Comparison of ENCODE assay signal across 8 cellular contexts in the genomic region with DNA sequence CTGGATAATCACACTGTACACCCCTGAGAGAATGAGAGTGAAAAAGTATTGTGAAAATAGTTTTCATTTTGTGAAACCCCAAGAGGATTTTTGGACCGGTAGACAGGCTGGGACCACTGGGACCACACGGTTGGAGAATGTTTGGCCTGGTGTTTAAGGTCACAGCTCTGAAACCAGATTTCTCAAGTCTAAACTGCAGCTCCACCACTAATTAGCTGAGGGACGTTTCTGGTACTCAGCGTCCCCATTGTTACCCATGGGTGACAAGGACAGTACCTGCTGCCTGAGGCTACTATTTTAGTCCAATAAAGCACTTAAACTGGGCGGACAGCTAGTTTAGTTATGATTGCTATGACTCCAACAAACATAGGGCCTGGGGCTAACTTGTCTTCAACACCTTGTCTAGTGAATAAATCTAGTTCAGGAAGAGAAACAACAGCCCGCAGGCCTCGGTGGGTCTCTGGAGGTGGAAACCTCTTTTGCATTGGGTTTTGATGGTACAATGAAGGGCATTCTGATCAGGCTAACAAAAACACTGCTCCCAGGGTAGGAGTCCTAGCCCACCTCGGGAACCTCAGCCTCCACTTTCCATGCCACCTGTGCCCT. TPM values are rescaled to one million over a fixed set of nuclear protein-coding genes. Genes with fewer than 3 reads are reported as not detected.
DNase-seq lines count a peak whose midpoint lies in the region; ATAC-seq and TF ChIP-seq lines count a peak whose summit lies in the region.

No MANE protein-coding gene starts in this region.

- peak overlapping the region; percentile 95 for H3K27ac Mint-ChIP-seq in activated T-helper 2 cell treated with anti-CD3 and anti-CD28 coated beads, Interferon-gamma antibody, Interleukin-2, Interleukin-4, amounts not matched to agents 10 μg/mL and 5 μg/mL and 100 μg/mL, durations not matched to agents 14 hours and 24 hours and 36 hours

- H3K4me2 ChIP-seq in SK-N-SH, result peak overlapping the region; percentile 97

- no peak for TF ChIP-seq RAD21 in SK-N-SH (IDR thresholded peaks at IDR 0.05; ENCODE audit: low read length)

- TF ChIP-seq CTCF in SK-N-SH (IDR thresholded peaks at IDR 0.05) (no peak), suprapubic skin (IDR thresholded peaks at IDR 0.05) (no peak)

- no peaks in the 10 kb centered on the region for H3K9me2 ChIP-seq in SK-N-SH

- H3K9ac ChIP-seq in SK-N-SH, result peak overlapping the region; percentile 93

- CTCF ChIA-PET in SK-N-SH (lab: Yijun Ruan, JAX), result interaction anchor here (0.7 to 1.3 kb wide), 2 partner anchors 14 to 80 kb away, joined by 3 to 4 read pairs; partner anchors contain the start of gene CDK16

- intact Hi-C loops in activated T-helper 2 cell treated with anti-CD3 and anti-CD28 coated beads, Interferon-gamma antibody, Interleukin-2, Interleukin-4, amounts not matched to agents 10 μg/mL and 5 μg/mL and 100 μg/mL, durations not matched to agents 14 hours and 24 hours and 36 hours (cut with micrococcal nuclease), result loop anchor here (2.0 to 10.0 kb wide), 2 partner anchors 17 to 83 kb away; no protein-coding TSS in a partner anchor

- H3K4me1 Mint-ChIP-seq in activated T-helper 2 cell treated with anti-CD3 and anti-CD28 coated beads, Interferon-gamma antibody, Interleukin-2, Interleukin-4, amounts not matched to agents 10 μg/mL and 5 μg/mL and 100 μg/mL, durations not matched to agents 14 hours and 24 hours and 36 hours (ENCODE audit: low read depth), result peaks cover 20% of the 10 kb centered on the region

- peaks cover 23% of the 10 kb centered on the region for H3F3A ChIP-seq in SK-N-SH (replicated peaks; ENCODE audit: insufficient read depth)

- peak overlapping the region; percentile 86 for H3K4me3 Mint-ChIP-seq in activated T-helper 2 cell treated with anti-CD3 and anti-CD28 coated beads, Interferon-gamma antibody, Interleukin-2, Interleukin-4, amounts not matched to agents 10 μg/mL and 5 μg/mL and 100 μg/mL, durations not matched to agents 14 hours and 24 hours and 36 hours (ENCODE audit: low read depth)

- H3K36me3 ChIP-seq in SK-N-SH (replicated peaks in 1 of 2; ENCODE audit: control insufficient read depth in 1 of 2, insufficient read depth in 2 of 2, low read length in 1 of 2) (peaks cover 10 to 23% of the 10 kb centered on the region in 2 experiments), suprapubic skin (peaks cover 19% of the 10 kb centered on the region)

- POLR2A ChIA-PET in SK-N-SH (lab: Yijun Ruan, JAX), result interaction anchor here (1.0 to 2.4 kb wide), 5 partner anchors 11 to 152 kb away, joined by 3 to 10 read pairs (median 5); no protein-coding TSS in a partner anchor

- TF ChIP-seq POLR2A in suprapubic skin (IDR thresholded peaks at IDR 0.05), result no peak

- H3K4me1 ChIP-seq in SK-N-SH (ENCODE audit: control insufficient read depth in 1 of 2, insufficient read depth in 2 of 2, low read depth in 1 of 2, low read length in 1 of 2) (peaks cover 0 to 10% of the 10 kb centered on the region in 2 experiments; a peak in 2 of 4 replicates), suprapubic skin (peaks cover 14% of the 10 kb centered on the region)

- H3K9me3 ChIP-seq in SK-N-SH (no peaks in the 10 kb centered on the region), suprapubic skin (no peaks in the 10 kb centered on the region)

- H2AFZ ChIP-seq in SK-N-SH (ENCODE audit: low read depth), result peak overlapping the region; percentile 78

- H3K79me2 ChIP-seq in SK-N-SH (ENCODE audit: insufficient read depth), result peaks cover 36% of the 10 kb centered on the region

- TF ChIP-seq EP300 in SK-N-SH (IDR thresholded peaks at IDR 0.05; ENCODE audit: borderline replicate concordance in 1 of 2, low read depth in 1 of 2, low read length in 1 of 2), result no peak
- no peak for TF ChIP-seq EP300 in suprapubic skin (IDR thresholded peaks at IDR 0.05)

- DNase-seq in SK-N-SH, result no peak
- no peak for DNase-seq in activated T-helper 2 cell treated with anti-CD3 and anti-CD28 coated beads, Interferon-gamma antibody, Interleukin-2, Interleukin-4, amounts not matched to agents 10 μg/mL and 5 μg/mL and 100 μg/mL, durations not matched to agents 14 hours and 24 hours and 36 hours (ENCODE audit: low spot score)
- DNase-seq in islet precursor cell, result peak; percentile 57
- DNase-seq in suprapubic skin (ENCODE audit: low spot score in 2 of 2), result peak in 1 of 2 donors; percentile 36
- DNase-seq in NCI-H2029 treated with DMSO at 0.1 percent for 48 hours (lab: John Stamatoyannopoulos, UW), result no peak
- no peak for DNase-seq in NCI-H2196 (lab: John Stamatoyannopoulos, UW; ENCODE audit: unreplicated experiment)
- no peak for DNase-seq in activated CD4-positive, alpha-beta T cell treated with anti-CD3 and anti-CD28 coated beads, Interleukin-2, amount 50 U/mL, for 4 hours

- H4K20me1 ChIP-seq in SK-N-SH (ENCODE audit: insufficient read depth), result peaks cover 21% of the 10 kb centered on the region; the same call in 1 of the 2 replicates

- H3K4me3 ChIP-seq in SK-N-SH (ENCODE audit: low read depth in 2 of 2, low read length in 1 of 2) (peak overlapping the region; percentile 78 to 83), suprapubic skin (peak overlapping the region; percentile 58)

- H3K27me3 ChIP-seq in SK-N-SH (ENCODE audit: insufficient read depth), result no peaks in the 10 kb centered on the region
- no peaks in the 10 kb centered on the region for H3K27me3 ChIP-seq in suprapubic skin

- H3K9me3 Mint-ChIP-seq in activated T-helper 2 cell treated with anti-CD3 and anti-CD28 coated beads, Interferon-gamma antibody, Interleukin-2, Interleukin-4, amounts not matched to agents 10 μg/mL and 5 μg/mL and 100 μg/mL, durations not matched to agents 14 hours and 24 hours and 36 hours, result no peaks in the 10 kb centered on the region

- WGBS in SK-N-SH (ENCODE audit: low lambda C conversion rate), result 60% methylated on average over 7 of the region's 8 CpGs
- WGBS in suprapubic skin, result 74% methylated on average over 8 of the region's 8 CpGs

- H3K27me3 Mint-ChIP-seq in activated T-helper 2 cell treated with anti-CD3 and anti-CD28 coated beads, Interferon-gamma antibody, Interleukin-2, Interleukin-4, amounts not matched to agents 10 μg/mL and 5 μg/mL and 100 μg/mL, durations not matched to agents 14 hours and 24 hours and 36 hours (ENCODE audit: low read depth), result no peaks in the 10 kb centered on the region

- peaks cover 26% of the 10 kb centered on the region for H3K36me3 Mint-ChIP-seq in activated T-helper 2 cell treated with anti-CD3 and anti-CD28 coated beads, Interferon-gamma antibody, Interleukin-2, Interleukin-4, amounts not matched to agents 10 μg/mL and 5 μg/mL and 100 μg/mL, durations not matched to agents 14 hours and 24 hours and 36 hours (ENCODE audit: low read depth)

- ATAC-seq in SK-N-SH treated with all-trans-retinoic acid at 6 μM for 48 hours, result no peak

- peak overlapping the region; percentile 92 to 97 for H3K27ac ChIP-seq in SK-N-SH (ENCODE audit: low read depth in 2 of 2, low read length in 1 of 2)
- H3K27ac ChIP-seq in suprapubic skin, result peak overlapping the region; percentile 94

TF ChIP-seq in SK-N-SH, 30 proteins besides CTCF, POLR2A, EP300 and RAD21 (continues in another document):
- TF ChIP-seq SMC3 (IDR thresholded peaks at IDR 0.05; ENCODE audit: low read depth, low read length), result no peak
- TF ChIP-seq CHD2 (IDR thresholded peaks at IDR 0.05; ENCODE audit: low read length, partially characterized antibody), result no peak
- no peak for TF ChIP-seq JUND (IDR thresholded peaks at IDR 0.05)
- no peak for TF ChIP-seq MAX (IDR thresholded peaks at IDR 0.05; ENCODE audit: low read depth)
- TF ChIP-seq ELF1 (IDR thresholded peaks at IDR 0.05), result no peak
- TF ChIP-seq NRF1 (IDR thresholded peaks at IDR 0.05; ENCODE audit: low read depth, low read length), result no peak
- no peak for TF ChIP-seq YY1 (IDR thresholded peaks at IDR 0.05; ENCODE audit: low read depth)
- no peak for TF ChIP-seq GATA2 (CRISPR knock-in tag; IDR thresholded peaks at IDR 0.05)

TF ChIP-seq in SK-N-SH treated with all-trans-retinoic acid at 6 μM for 48 hours, 23 proteins besides CTCF, POLR2A, EP300 and RAD21 (continues in another document):
- TF ChIP-seq ZFP30 (CRISPR knock-in tag; IDR thresholded peaks at IDR 0.05), result no peak
- TF ChIP-seq GLIS3 (CRISPR knock-in tag; IDR thresholded peaks at IDR 0.05), result no peak
- TF ChIP-seq TOX (CRISPR knock-in tag; IDR thresholded peaks at IDR 0.05; ENCODE audit: borderline replicate concordance), result no peak
- TF ChIP-seq ZC3H10 (CRISPR knock-in tag; IDR thresholded peaks at IDR 0.05), result no peak
- TF ChIP-seq SNAI2 (CRISPR knock-in tag; IDR thresholded peaks at IDR 0.05), result no peak
- TF ChIP-seq CREB5 (CRISPR knock-in tag; IDR thresholded peaks at IDR 0.05; ENCODE audit: low read depth), result no peak

RNA-seq across cellular contexts. Expression of gene USP11, which starts 0.5 kb away (rescaled TPM):
- 40.1 and 53.1 TPM in 2 replicates for polyA plus RNA-seq in SK-N-SH (2012; rRNA removed)
- 19.8 and 26.2 TPM in 2 replicates for polyA plus RNA-seq in SK-N-SH (2012; cell fraction: cytosol; rRNA removed)
- 185 and 213 TPM in 2 replicates for polyA plus RNA-seq in SK-N-SH (2012; cell fraction: nucleus; rRNA removed)
- 37.2 and 39.5 TPM in 2 replicates for total RNA-seq in activated T-helper 2 cell treated with anti-CD3 and anti-CD28 coated beads, Interferon-gamma antibody, Interleukin-2, Interleukin-4, amounts not matched to agents 10 μg/mL and 5 μg/mL and 100 μg/mL, durations not matched to agents 14 hours and 24 hours and 36 hours
- 10 to 100 TPM; 15.4 to 28.3 (median 20.9) TPM for total RNA-seq in suprapubic skin

RNA-seq across cellular contexts. Expression of gene CDK16, which starts 13.8 kb away (rescaled TPM):
- 115 and 116 TPM in 2 replicates for polyA plus RNA-seq in SK-N-SH (2012; rRNA removed)
- polyA plus RNA-seq in SK-N-SH (2012; cell fraction: cytosol; rRNA removed), result 64.3 and 83.1 TPM in 2 replicates
- polyA plus RNA-seq in SK-N-SH (2012; cell fraction: nucleus; rRNA removed), result 213 and 232 TPM in 2 replicates
- total RNA-seq in activated T-helper 2 cell treated with anti-CD3 and anti-CD28 coated beads, Interferon-gamma antibody, Interleukin-2, Interleukin-4, amounts not matched to agents 10 μg/mL and 5 μg/mL and 100 μg/mL, durations not matched to agents 14 hours and 24 hours and 36 hours, result 71.2 and 80.6 TPM in 2 replicates
- 10 to 100 TPM; 70.5 to 90.1 (median 88.0) TPM for total RNA-seq in suprapubic skin

RNA-seq across cellular contexts. Expression of gene UBA1, which starts 38.7 kb away (rescaled TPM):
- polyA plus RNA-seq in SK-N-SH (2012; rRNA removed), result 249 and 283 TPM in 2 replicates
- polyA plus RNA-seq in SK-N-SH (2012; cell fraction: cytosol; rRNA removed), result 125 and 170 TPM in 2 replicates
- 396 and 495 TPM in 2 replicates for polyA plus RNA-seq in SK-N-SH (2012; cell fraction: nucleus; rRNA removed)
- 242 and 250 TPM in 2 replicates for total RNA-seq in activated T-helper 2 cell treated with anti-CD3 and anti-CD28 coated beads, Interferon-gamma antibody, Interleukin-2, Interleukin-4, amounts not matched to agents 10 μg/mL and 5 μg/mL and 100 μg/mL, durations not matched to agents 14 hours and 24 hours and 36 hours
- 100 to 1,000 TPM; 146 to 186 (median 157) TPM for total RNA-seq in suprapubic skin
